Comparison of ENCODE assay signal across 1 cellular context in the genomic region with DNA sequence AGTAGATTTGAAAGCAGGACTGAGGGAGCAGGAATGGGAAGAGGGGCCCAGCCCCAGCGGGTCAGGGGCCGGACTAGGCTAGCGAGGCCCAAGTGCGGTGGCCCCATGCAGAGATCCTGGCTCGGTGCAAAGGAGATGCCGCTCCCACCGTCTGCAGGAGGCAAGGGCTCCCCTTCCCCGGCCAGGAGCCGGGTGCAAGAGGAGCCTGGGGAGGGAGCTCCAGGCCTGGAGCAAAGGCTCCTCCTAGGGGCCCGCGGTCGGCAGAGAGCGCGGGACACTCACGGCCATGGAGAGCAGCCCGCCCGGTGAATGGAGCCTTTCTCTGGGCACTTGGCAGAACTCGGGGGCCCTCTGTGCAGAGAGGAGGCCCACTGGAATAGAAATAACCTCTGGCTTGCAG.
TF ChIP-seq lines count a peak whose summit lies in the region.

No MANE protein-coding gene starts in this region.

TF ChIP-seq in K562, 482 proteins besides CTCF, POLR2A, EP300 and RAD21 (continued from another document):
- peak; percentile 40; the same call in 1 of the 2 replicates for TF ChIP-seq ZBTB33 (CRISPR knock-in tag; IDR thresholded peaks at IDR 0.05)
